17 cellular contexts compared by ENCODE assay signal in genomic region chr16:3047387-3047720, GRCh38. TPM values are rescaled to one million over a fixed set of nuclear protein-coding genes. Genes with fewer than 3 reads are reported as not detected.
A peak's percentile ranks its signal among the peaks of the same experiment; 100 is the strongest.
DNase-seq lines count a peak whose midpoint lies in the region; ATAC-seq and TF ChIP-seq lines count a peak whose summit lies in the region.
"Had no signal": no experiment of that assay in that cellular context is flagged by ENCODE, and none has a peak within 500 bp of the region (broad histone marks: within the 10 kb centered on the region; RNA-seq: fewer than 3 reads in every experiment).

No MANE protein-coding gene starts in this region.

- ATAC-seq in effector memory CD8-positive, alpha-beta T cell (replicated peaks): peak; percentile 8

- TF ChIP-seq CTCF in HEK293 (tag by site-specific recombination; IDR thresholded peaks at IDR 0.05) (no peak), nephron (IDR thresholded peaks at IDR 0.05; ENCODE audit: unreplicated experiment in 3 of 3) (no peak)

- H3K9me3 Mint-ChIP-seq in CD8-positive, alpha-beta memory T cell: no peaks in the 10 kb centered on the region
- no peaks in the 10 kb centered on the region for H3K9me3 Mint-ChIP-seq in effector memory CD8-positive, alpha-beta T cell
- H3K9me3 Mint-ChIP-seq in nephron: no peaks in the 10 kb centered on the region

- H3K27me3 Mint-ChIP-seq in CD8-positive, alpha-beta memory T cell: peaks cover 13 to 30% of the 10 kb centered on the region in 2 donors
- H3K27me3 Mint-ChIP-seq in effector memory CD8-positive, alpha-beta T cell: peaks cover 7 to 30% of the 10 kb centered on the region in 2 donors
- H3K27me3 Mint-ChIP-seq in nephron (ENCODE audit: low read depth): peaks cover 89% of the 10 kb centered on the region

- H3K27ac ChIP-seq in CD8-positive, alpha-beta memory T cell (ENCODE audit: low read depth, low read length): no peak overlapping the region
- H3K27ac ChIP-seq in HEK293 (ENCODE audit: extremely low read depth, low read depth, low read length): no peak overlapping the region
- H3K27ac ChIP-seq: esophagus muscularis mucosa had no signal

- H3K4me1 Mint-ChIP-seq in CD8-positive, alpha-beta memory T cell: peaks cover 20 to 50% (median 39%) of the 10 kb centered on the region in 3 donors
- H3K4me1 Mint-ChIP-seq in effector memory CD8-positive, alpha-beta T cell (ENCODE audit: low read depth in 2 of 2): peaks cover 22 to 32% of the 10 kb centered on the region in 2 donors
- H3K4me1 Mint-ChIP-seq in nephron: peaks cover 5% of the 10 kb centered on the region

- no peak overlapping the region for H3K27ac Mint-ChIP-seq in CD8-positive, alpha-beta memory T cell
- H3K27ac Mint-ChIP-seq in effector memory CD8-positive, alpha-beta T cell: no peak overlapping the region
- H3K27ac Mint-ChIP-seq in nephron: no peak overlapping the region

- no peaks in the 10 kb centered on the region for H3K36me3 ChIP-seq in CD8-positive, alpha-beta memory T cell (ENCODE audit: insufficient read depth, low read length)
- H3K36me3 ChIP-seq in HEK293 (ENCODE audit: control insufficient read depth in 2 of 2, insufficient read depth in 1 of 2, low read length in 2 of 2): no peaks in the 10 kb centered on the region
- H3K36me3 ChIP-seq: esophagus muscularis mucosa, heart right ventricle, MG63 had no signal

- peaks cover 36% of the 10 kb centered on the region for H3K27me3 ChIP-seq in CD8-positive, alpha-beta memory T cell (ENCODE audit: insufficient read depth, low read length, poor library complexity, severe bottlenecking)

- POLR2A ChIA-PET in CD8-positive, alpha-beta memory T cell (lab: Charles Lee): interaction anchor here (0.8 to 2.7 kb wide), 5 partner anchors 11 to 80 kb away, joined by 3 to 9 read pairs (median 8); partner anchors contain the start of gene TNFRSF12A
- POLR2A ChIA-PET in HEK293 (lab: Yijun Ruan, JAX): interaction anchor here (1.1 to 1.5 kb wide), 4 partner anchors 12 to 20 kb away, joined by 4 to 6 read pairs (median 4); no protein-coding TSS in a partner anchor

- CTCF ChIA-PET in CD8-positive, alpha-beta memory T cell (lab: Charles Lee): interaction anchor here (1.2 to 6.3 kb wide), 6 partner anchors 11 to 85 kb away, joined by 3 to 94 read pairs (median 12); no protein-coding TSS in a partner anchor
- CTCF ChIA-PET in HEK293 (lab: Yijun Ruan, JAX): interaction anchor here (0.8 to 2.0 kb wide), 4 partner anchors 11 to 80 kb away, joined by 3 to 22 read pairs (median 10); no protein-coding TSS in a partner anchor

- no peak for DNase-seq in CD8-positive, alpha-beta memory T cell
- no peak for DNase-seq in effector memory CD8-positive, alpha-beta T cell
- DNase-seq in DMS53 treated with DMSO at 0.1 percent for 48 hours (lab: John Stamatoyannopoulos, UW; ENCODE audit: unreplicated experiment) (no peak), retina (no peak)
- no peak for DNase-seq in stimulated activated CD4-positive, alpha-beta T cell treated with anti-CD3 and anti-CD28 coated beads, Interleukin-4, amount 100 ng/mL, for 24 hours
- DNase-seq: activated CD4-positive, alpha-beta T cell treated with anti-CD3 and anti-CD28 coated beads for 1 hour; dermis blood vessel endothelial cell; DMS79 treated with DMSO at 0.1 percent for 48 hours; heart right ventricle; MG63; NCI-H2029 treated with DMSO at 0.1 percent for 48 hours; NCI-H748 treated with DMSO at 0.1 percent for 48 hours; substantia nigra had no signal

- peak overlapping the region in 5 of 7 donors; percentile 50 to 66 (median 63) for H3K4me3 Mint-ChIP-seq in CD8-positive, alpha-beta memory T cell
- peak overlapping the region; percentile 46 to 61 for H3K4me3 Mint-ChIP-seq in effector memory CD8-positive, alpha-beta T cell
- peak overlapping the region in 2 of 3 experiments; percentile 47 to 74 for H3K4me3 Mint-ChIP-seq in nephron

- peaks cover 27% of the 10 kb centered on the region for H3K4me1 ChIP-seq in CD8-positive, alpha-beta memory T cell (ENCODE audit: insufficient read depth, low read length)
- no peaks in the 10 kb centered on the region for H3K4me1 ChIP-seq in HEK293 (ENCODE audit: control insufficient read depth, insufficient read depth, low read length)

- no peaks in the 10 kb centered on the region for H3K9me3 ChIP-seq in CD8-positive, alpha-beta memory T cell (ENCODE audit: low read length)
- H3K9me3 ChIP-seq in HEK293 (ENCODE audit: control insufficient read depth, insufficient read depth, low read depth, low read length): no peaks in the 10 kb centered on the region
- H3K9me3 ChIP-seq: esophagus muscularis mucosa, heart right ventricle, MG63 had no signal

- peaks cover 0 to 3% (median 0%) of the 10 kb centered on the region in 3 donors for H3K36me3 Mint-ChIP-seq in CD8-positive, alpha-beta memory T cell
- H3K36me3 Mint-ChIP-seq in effector memory CD8-positive, alpha-beta T cell (ENCODE audit: insufficient read depth): peaks cover 2% of the 10 kb centered on the region
- no peaks in the 10 kb centered on the region for H3K36me3 Mint-ChIP-seq in nephron (ENCODE audit: low read depth)

- H3K4me3 ChIP-seq in CD8-positive, alpha-beta memory T cell (ENCODE audit: low read length): no peak overlapping the region
- H3K4me3 ChIP-seq in HEK293 (ENCODE audit: low read depth, low read length): no peak overlapping the region
- H3K4me3 ChIP-seq: MG63 had no signal

TF ChIP-seq in HEK293, 187 proteins besides CTCF, POLR2A, EP300 and RAD21 (continues in another document):
- no peak for TF ChIP-seq BCL6B (tag by site-specific recombination; IDR thresholded peaks at IDR 0.05)
- TF ChIP-seq GLI2 (tag by site-specific recombination; IDR thresholded peaks at IDR 0.05; ENCODE audit: borderline replicate concordance, low read depth): no peak
- TF ChIP-seq KLF17 (tag by site-specific recombination; IDR thresholded peaks at IDR 0.05): no peak
- TF ChIP-seq ZNF18 (tag by site-specific recombination; IDR thresholded peaks at IDR 0.05): no peak
- 0 out of 2 replicates have a peak, but pooled peaks have one; percentile 34 for TF ChIP-seq PATZ1 (tag by site-specific recombination; IDR thresholded peaks at IDR 0.05)
- TF ChIP-seq ZNF48 (tag by site-specific recombination; IDR thresholded peaks at IDR 0.05): no peak

RNA-seq across cellular contexts. Expression of gene MMP25, which starts 1.0 kb away (rescaled TPM):
- 1 to 10 TPM; 1.5 to 1.9 TPM for total RNA-seq in CD8-positive, alpha-beta memory T cell
- 0.90 TPM for polyA plus RNA-seq in CD8-positive, alpha-beta memory T cell
- total RNA-seq: dermis blood vessel endothelial cell had no signal

RNA-seq across cellular contexts. Expression of gene BICDL2, which starts 10.6 kb away (rescaled TPM):
- total RNA-seq in CD8-positive, alpha-beta memory T cell: not detected
- polyA plus RNA-seq in CD8-positive, alpha-beta memory T cell: not detected
- total RNA-seq: dermis blood vessel endothelial cell, heart right ventricle, osteoblast had no signal

RNA-seq across cellular contexts. Expression of gene IL32, which starts 18.1 kb away (rescaled TPM):
- total RNA-seq in CD8-positive, alpha-beta memory T cell: 100 to 1,000 TPM; 975 to 992 TPM
- polyA plus RNA-seq in CD8-positive, alpha-beta memory T cell: 3,843 TPM

RNA-seq across cellular contexts. Expression of gene THOC6, which starts 23.5 kb away (rescaled TPM):
- 10 to 100 TPM; 56.8 to 59.4 TPM for total RNA-seq in CD8-positive, alpha-beta memory T cell
- 46.2 TPM for polyA plus RNA-seq in CD8-positive, alpha-beta memory T cell

RNA-seq across cellular contexts. Expression of gene HCFC1R1, which starts 23.6 kb away (rescaled TPM):
- 10 to 100 TPM; 25.6 to 26.3 TPM for total RNA-seq in CD8-positive, alpha-beta memory T cell
- polyA plus RNA-seq in CD8-positive, alpha-beta memory T cell: 23.7 TPM
